Comparison of ENCODE assay signal across 23 cellular contexts in the genomic region with DNA sequence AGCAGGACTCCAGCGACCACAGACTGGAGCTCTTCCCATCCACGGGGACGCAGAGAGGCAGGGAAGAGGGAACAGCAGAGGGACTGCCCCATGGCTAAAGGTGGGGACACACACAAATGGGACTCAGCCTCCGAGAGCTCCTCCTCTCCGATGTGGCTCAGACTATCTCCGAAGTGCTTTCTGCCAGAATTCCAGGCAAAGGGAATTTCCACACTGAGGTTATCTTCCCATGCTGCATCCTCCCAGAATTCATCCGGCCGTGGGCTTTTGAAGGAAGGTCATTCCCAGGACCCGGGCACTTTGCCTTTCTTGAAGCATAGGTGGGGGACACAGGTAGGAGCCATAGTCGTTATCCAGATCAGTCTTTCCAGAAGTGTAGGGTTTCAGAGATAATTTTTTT.
DNase-seq lines count a peak whose midpoint lies in the region; ATAC-seq, FAIRE-seq and TF ChIP-seq lines count a peak whose summit lies in the region.
"Had no signal": no experiment of that assay in that cellular context is flagged by ENCODE, and none has a peak within 500 bp of the region (broad histone marks: within the 10 kb centered on the region; RNA-seq: fewer than 3 reads in every experiment).

No MANE protein-coding gene starts in this region.

- FAIRE-seq in GM12878 (lab: Jason Lieb, UNC): no peak
- no peak for FAIRE-seq in kidney (lab: Jason Lieb, UNC)
- FAIRE-seq: A204.1, D721Med, GM12892, H1 had no signal

- intact Hi-C loops in GM12878 (cut with micrococcal nuclease; ENCODE audit: unreplicated experiment) (no loop called here), kidney (cut with DNase I) (no loop called here), uterus (cut with DNase I; ENCODE audit: low total_unique reads) (no loop called here)

- H2AFZ ChIP-seq in GM12878 (ENCODE audit: control insufficient read depth, low read depth, low read length): no peak overlapping the region
- H2AFZ ChIP-seq: GM23248 had no signal

- POLR2A ChIA-PET in GM12878 (lab: Charles Lee): no interaction called here

- no peak for TF ChIP-seq EP300 in GM12878 (IDR thresholded peaks at IDR 0.05; ENCODE audit: borderline replicate concordance in 1 of 2, control insufficient read depth in 1 of 2, low read depth in 2 of 2, low read length in 2 of 2)

- SMC1A ChIA-PET in GM12878 (lab: Charles Lee; ENCODE audit: uncharacterized antibody, unreplicated experiment): interaction anchor here (4.7 kb wide), 1 partner anchor 39 kb away, joined by 21 read pairs; no protein-coding TSS in a partner anchor

- in situ Hi-C loops in GM12878 (cut with MboI): no loop called here

- no peak overlapping the region for H3K9ac ChIP-seq in GM12878 (ENCODE audit: control insufficient read depth, insufficient read depth, low read length)
- H3K9ac ChIP-seq in kidney (ENCODE audit: low read length in 2 of 2): no peak overlapping the region
- H3K9ac ChIP-seq: BLaER1, GM23248 had no signal

- peaks cover 62% of the 10 kb centered on the region for H3K4me1 Mint-ChIP-seq in nephron
- H3K4me1 Mint-ChIP-seq: CD4-positive, CD25-positive, alpha-beta regulatory T cell; CD8-positive, alpha-beta memory T cell had no signal

- H3K79me2 ChIP-seq in GM12878 (ENCODE audit: control insufficient read depth, insufficient read depth, low read length): no peaks in the 10 kb centered on the region

- RAD21 ChIA-PET in GM12878 (lab: Charles Lee; ENCODE audit: unreplicated experiment): interaction anchor here (0.6 kb wide), 1 partner anchor 802 kb away, joined by 3 read pairs; no protein-coding TSS in a partner anchor

- no peak overlapping the region for H3K27ac ChIP-seq in GM12878 (ENCODE audit: control insufficient read depth, insufficient read depth)
- H3K27ac ChIP-seq in kidney (ENCODE audit: low read depth in 2 of 2, low read length in 2 of 2): no peak overlapping the region
- H3K27ac ChIP-seq in uterus: peak overlapping the region; percentile 4 to 31
- H3K27ac ChIP-seq: BLaER1, C4-2B, GM23248 had no signal

- peak overlapping the region in 2 of 3 experiments; percentile 23 to 61 for H3K27ac Mint-ChIP-seq in nephron
- H3K27ac Mint-ChIP-seq: B cell; CD4-positive, CD25-positive, alpha-beta regulatory T cell; CD8-positive, alpha-beta memory T cell had no signal

- H3K4me3 Mint-ChIP-seq in nephron: no peak overlapping the region
- H3K4me3 Mint-ChIP-seq: B cell; CD4-positive, CD25-positive, alpha-beta regulatory T cell; CD8-positive, alpha-beta memory T cell had no signal

- H3K4me3 ChIP-seq in GM12878 (no peak overlapping the region), kidney (ENCODE audit: low read length in 2 of 2) (no peak overlapping the region), uterus (no peak overlapping the region)
- H3K4me3 ChIP-seq: BLaER1, GM23248 had no signal

- H4K20me1 ChIP-seq in GM12878 (ENCODE audit: control insufficient read depth, insufficient read depth): no peaks in the 10 kb centered on the region
- H4K20me1 ChIP-seq: BLaER1 had no signal

- H3K27me3 ChIP-seq in GM12878 (replicated peaks in 1 of 2; ENCODE audit: control insufficient read depth in 2 of 2, insufficient read depth in 2 of 2, low read length in 1 of 2): no peaks in the 10 kb centered on the region
- H3K27me3 ChIP-seq in uterus: no peaks in the 10 kb centered on the region
- H3K27me3 ChIP-seq: BLaER1 had no signal

- H3K9me3 ChIP-seq in GM12878 (replicated peaks; ENCODE audit: control insufficient read depth, insufficient read depth, low read length) (no peaks in the 10 kb centered on the region), kidney (ENCODE audit: control insufficient read depth in 1 of 2, low read length in 2 of 2) (no peaks in the 10 kb centered on the region), uterus (no peaks in the 10 kb centered on the region)
- H3K9me3 ChIP-seq: BLaER1 had no signal

- CTCF ChIA-PET in GM12878 (lab: Yijun Ruan, JAX): interaction anchor here (0.9 to 1.0 kb wide), 2 partner anchors 39 to 54 kb away, joined by 3 read pairs; no protein-coding TSS in a partner anchor

- peaks cover 13% of the 10 kb centered on the region for H3K36me3 Mint-ChIP-seq in nephron (ENCODE audit: low read depth)
- H3K36me3 Mint-ChIP-seq: CD4-positive, CD25-positive, alpha-beta regulatory T cell; CD8-positive, alpha-beta memory T cell had no signal

- no TSS peak for BruUV-seq in GM12878 (replicated peaks; lab: Mats Ljungman, UMichigan)

- ATAC-seq in GM12878 (no peak), GM21717 (IDR thresholded peaks at IDR 0.05; ENCODE audit: unreplicated experiment) (no peak)

- TF ChIP-seq POLR2A in GM12878 (IDR thresholded peaks at IDR 0.05; ENCODE audit: low read depth, low read length) (no peak), uterus (IDR thresholded peaks at IDR 0.05) (no peak)

- H3K36me3 ChIP-seq in GM12878 (ENCODE audit: control insufficient read depth in 2 of 2, insufficient read depth in 2 of 2, low read length in 1 of 2) (no peaks in the 10 kb centered on the region), kidney (ENCODE audit: control insufficient read depth in 1 of 2, insufficient read depth in 2 of 2, low read length in 2 of 2) (no peaks in the 10 kb centered on the region), uterus (no peaks in the 10 kb centered on the region)
- H3K36me3 ChIP-seq: BLaER1 had no signal

- no peak overlapping the region for H3K4me2 ChIP-seq in GM12878 (ENCODE audit: control insufficient read depth, insufficient read depth)
- H3K4me2 ChIP-seq: BLaER1 had no signal

- WGBS in GM12878 (ENCODE audit: insufficient coverage, insufficient replicate concordance, low lambda C conversion rate, missing lambda C conversion rate): 40% methylated on average over 10 of the region's 10 CpGs

- DNase-seq in GM12878 (ENCODE audit: low read depth, low spot score) (no peak), kidney (peak; percentile 38), uterus (no peak), T1000 (lab: John Stamatoyannopoulos, UW) (no peak), NCI-H2029 treated with DMSO at 0.1 percent for 48 hours (lab: John Stamatoyannopoulos, UW) (no peak), DMS 273 treated with DMSO at 0.1 percent for 48 hours (lab: John Stamatoyannopoulos, UW) (no peak)
- DNase-seq: CD4-positive, CD25-positive, alpha-beta regulatory T cell; CD8-positive, alpha-beta memory T cell; DMS53; DMS79 treated with DMSO at 0.1 percent for 48 hours; GF-D8; GM23248; H7; HCEC 1CT had no signal

- no peak for TF ChIP-seq RAD21 in GM12878 (IDR thresholded peaks at IDR 0.05; ENCODE audit: insufficient read depth, low read depth, low read length)

- no peaks in the 10 kb centered on the region for H3K9me3 Mint-ChIP-seq in nephron
- H3K9me3 Mint-ChIP-seq: CD8-positive, alpha-beta memory T cell had no signal

- H3K27me3 Mint-ChIP-seq in nephron (ENCODE audit: low read depth): no peaks in the 10 kb centered on the region

- no peak for TF ChIP-seq CTCF in GM12878 (IDR thresholded peaks at IDR 0.05 in 2 of 3, conservative IDR thresholded peaks at IDR 0.05 in 1 of 3; ENCODE audit: control insufficient read depth in 2 of 3, extremely low read depth in 1 of 3, insufficient read depth in 1 of 3, low read depth in 3 of 3, low read length in 3 of 3)
- no peak for TF ChIP-seq CTCF in kidney (IDR thresholded peaks at IDR 0.05; ENCODE audit: borderline replicate concordance, extremely low read depth, insufficient read depth)
- TF ChIP-seq CTCF in nephron (IDR thresholded peaks at IDR 0.05; ENCODE audit: unreplicated experiment in 3 of 3): no peak
- no peak for TF ChIP-seq CTCF in uterus (IDR thresholded peaks at IDR 0.05)

- H3K4me1 ChIP-seq in GM12878 (ENCODE audit: control insufficient read depth, insufficient read depth, low read length): no peaks in the 10 kb centered on the region
- H3K4me1 ChIP-seq in kidney (ENCODE audit: control insufficient read depth in 1 of 2, insufficient read depth in 1 of 2, low read depth in 1 of 2, low read length in 2 of 2): peaks cover 0 to 2% of the 10 kb centered on the region in 2 donors
- peaks cover 0 to 4% of the 10 kb centered on the region in 2 donors for H3K4me1 ChIP-seq in uterus
- H3K4me1 ChIP-seq: BLaER1 had no signal

TF ChIP-seq in GM12878, 131 proteins besides CTCF, POLR2A, EP300 and RAD21:
- TF ChIP-seq IKZF1 (conservative IDR thresholded peaks at IDR 0.05): 0 out of 2 replicates have a peak, but pooled peaks have one; percentile 12
- TF ChIP-seq CBFB (IDR thresholded peaks at IDR 0.05; ENCODE audit: low read depth): no peak
TF ChIP-seq in GM12878: peak in this region for 1.

Comparison
In these comparisons a context has a peak if more than half of its experiments do, and no peak if none do; other contexts are left out.
1. H3K27ac ChIP-seq: peak in uterus (2 of 2); none in GM12878 (single experiment) and kidney (0 of 2).